ENCODE assay signal across 23 cellular contexts in the genomic region with DNA sequence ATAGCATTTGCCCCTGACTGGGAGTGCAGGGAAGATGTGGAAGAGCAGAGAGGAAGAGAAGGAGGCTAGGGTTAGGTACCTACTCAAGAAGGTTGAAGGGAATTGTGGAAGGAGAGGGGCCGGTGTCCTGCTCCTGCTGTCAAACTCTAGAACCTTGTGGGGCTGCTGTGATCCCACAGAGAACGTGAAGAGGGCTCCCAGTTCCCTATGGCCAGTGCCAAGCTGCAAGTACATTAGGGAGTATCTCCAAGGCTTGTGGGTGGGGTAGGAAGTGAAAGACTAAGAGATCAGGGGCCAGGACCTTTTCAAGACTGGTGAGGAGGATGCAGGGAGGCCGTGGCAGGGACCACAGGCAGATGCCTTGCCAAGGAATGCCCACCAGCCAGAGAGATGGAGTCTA.
"Had no signal": no experiment of that assay in that cellular context is flagged by ENCODE, and none has a peak within 500 bp of the region (broad histone marks: within the 10 kb centered on the region; RNA-seq: fewer than 3 reads in every experiment).

No MANE protein-coding gene starts in this region.

- H3K4me3 ChIP-seq: coronary artery, dorsolateral prefrontal cortex, esophagus squamous epithelium, gastrocnemius medialis, hepatocyte, left lung, lower lobe of right lung had no signal

- H2AFZ ChIP-seq: hepatocyte had no signal

- H3K27ac Mint-ChIP-seq: immature natural killer cell had no signal

- H3K4me3 Mint-ChIP-seq: immature natural killer cell had no signal

- H3K4me1 ChIP-seq: esophagus squamous epithelium, gastrocnemius medialis, lower lobe of right lung had no signal

- H3K9me3 ChIP-seq: esophagus squamous epithelium, gastrocnemius medialis, left lung, lower lobe of right lung had no signal

- H3K36me3 ChIP-seq: esophagus squamous epithelium, gastrocnemius medialis, left lung, lower lobe of right lung had no signal

- H3K4me2 ChIP-seq: hepatocyte had no signal

- ATAC-seq: gastrocnemius medialis, left colon, left lung, left ventricle myocardium superior, lower lobe of right lung had no signal

- H3K79me2 ChIP-seq: hepatocyte had no signal

- H3K4me1 Mint-ChIP-seq: immature natural killer cell had no signal

- DNase-seq: dermis blood vessel endothelial cell; dorsolateral prefrontal cortex; effector CD4-positive, alpha-beta T cell; effector memory CD4-positive, alpha-beta T cell; esophagus squamous epithelium; foreskin fibroblast; foreskin melanocyte; gastrocnemius medialis; glutamatergic neuron; head of caudate nucleus; hypothalamus; immature natural killer cell; islet precursor cell; kidney; kidney glomerular epithelial cell; left colon; left lung; left ventricle myocardium superior; lower lobe of right lung; mesenchymal stem cell; midbrain had no signal

- H3K9me3 Mint-ChIP-seq: immature natural killer cell had no signal

- H3K27ac ChIP-seq: coronary artery, dorsolateral prefrontal cortex, esophagus squamous epithelium, gastrocnemius medialis, hepatocyte, left lung, lower lobe of right lung had no signal

- H3K27me3 ChIP-seq: gastrocnemius medialis, left lung had no signal
